23 cellular contexts compared by ENCODE assay signal in the genomic region with DNA sequence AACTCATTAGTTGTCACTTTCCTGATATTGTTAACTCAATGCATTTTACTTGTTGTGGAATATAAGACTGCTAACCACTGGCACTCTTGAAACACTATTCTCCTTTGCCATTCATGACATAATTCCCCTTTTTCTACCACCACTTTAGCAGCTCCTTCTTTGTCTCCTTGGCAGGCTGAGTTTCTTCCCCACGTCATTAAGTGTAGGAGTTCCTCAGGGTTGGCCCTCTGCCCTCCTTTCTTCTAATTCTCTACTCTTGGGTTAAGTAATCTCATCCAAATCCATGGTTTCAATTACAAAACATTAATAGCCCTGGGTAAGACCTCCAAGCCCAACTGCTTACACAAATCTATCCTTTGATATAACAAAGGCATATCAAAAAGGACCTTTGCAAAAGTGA.
A peak's percentile ranks its signal among the peaks of the same experiment; 100 is the strongest.
DNase-seq lines count a peak whose midpoint lies in the region; ATAC-seq and TF ChIP-seq lines count a peak whose summit lies in the region.
"Had no signal": no experiment of that assay in that cellular context is flagged by ENCODE, and none has a peak within 500 bp of the region (broad histone marks: within the 10 kb centered on the region; RNA-seq: fewer than 3 reads in every experiment).

No MANE protein-coding gene starts in this region.

- in situ Hi-C loops in SK-MEL-5 (cut with HindIII; ENCODE audit: low pct_unique_long_range_greater_than_20kb, low sequenced_read_pairs), result no loop called here

- no peaks in the 10 kb centered on the region for H3K9me3 ChIP-seq in Peyer's patch
- H3K9me3 ChIP-seq: thyroid gland had no signal

- no peaks in the 10 kb centered on the region for H3K4me1 ChIP-seq in Peyer's patch
- H3K4me1 ChIP-seq: thyroid gland had no signal

- DNase-seq in GM03348 (ENCODE audit: low spot score), result peak; percentile 7
- DNase-seq in SK-MEL-5 (ENCODE audit: low read depth, low spot score), result peak; percentile 40
- DNase-seq in fibroblast of pulmonary artery (ENCODE audit: low read depth), result peak; percentile 97
- peak; percentile 43 for DNase-seq in retinal pigment epithelial cell (ENCODE audit: low read depth)
- no peak for DNase-seq in Peyer's patch
- no peak for DNase-seq in NCI-H345 treated with DMSO at 0.1 percent for 48 hours (lab: John Stamatoyannopoulos, UW; ENCODE audit: unreplicated experiment)
- DNase-seq: activated CD8-positive, alpha-beta memory T cell treated with anti-CD3 and anti-CD28 coated beads, Interleukin-2, amount 50 U/mL, for 4 hours; effector memory CD4-positive, alpha-beta T cell; NCI-H1048; NCI-H187 treated with DMSO at 0.1 percent for 48 hours; nephron progenitor cell; NK-92 treated with Interleukin-12 subunit alpha and Interleukin-12 subunit beta, amount 100 ng/mL, for 24 hours; thyroid gland had no signal

- no peak for TF ChIP-seq CTCF in fibroblast of pulmonary artery (IDR thresholded peaks at IDR 0.05; ENCODE audit: low read length, missing control alignments)
- no peak for TF ChIP-seq CTCF in retinal pigment epithelial cell (conservative IDR thresholded peaks at IDR 0.05; ENCODE audit: low read depth, low read length)
- no peak for TF ChIP-seq CTCF in Peyer's patch (IDR thresholded peaks at IDR 0.05)

- no peaks in the 10 kb centered on the region for H3K27me3 ChIP-seq in Peyer's patch
- H3K27me3 ChIP-seq: thyroid gland had no signal

- H3K36me3 ChIP-seq in Peyer's patch, result no peaks in the 10 kb centered on the region
- H3K36me3 ChIP-seq: thyroid gland had no signal

- no peak overlapping the region for H3K27ac ChIP-seq in Peyer's patch
- H3K27ac ChIP-seq: KMS-11, SK-N-MC, skin epidermis, thyroid gland had no signal

- no peak for TF ChIP-seq POLR2A in Peyer's patch (IDR thresholded peaks at IDR 0.05)

- no peak for ATAC-seq in GM19328 (IDR thresholded peaks at IDR 0.05; ENCODE audit: unreplicated experiment)
- ATAC-seq: activated naive CD4-positive, alpha-beta T cell treated with anti-CD3 and anti-CD28 coated beads, Interleukin-2, amount 50 U/mL, for 72 hours; activated T-helper 17 cell treated with anti-CD3 and anti-CD28 coated beads, Interleukin-2, amount 50 U/mL, for 72 hours; esophagus mucosa; HCT116; Panc1; stimulated activated memory B cell treated with anti-CD40 and anti-IgM and Interleukin-4, amounts not matched to agents 10 μg/mL and 1 μg/mL and 100 μg/mL, for 72 hours had no signal

- H3K4me3 ChIP-seq in fibroblast of pulmonary artery (replicated peaks; ENCODE audit: low read depth, low read length), result no peak overlapping the region
- H3K4me3 ChIP-seq in retinal pigment epithelial cell (ENCODE audit: low read length), result no peak overlapping the region
- H3K4me3 ChIP-seq in Peyer's patch, result no peak overlapping the region
- H3K4me3 ChIP-seq: SK-N-MC, skin epidermis, thyroid gland had no signal

Comparison
In these comparisons a context has a peak if more than half of its experiments do, and no peak if none do; other contexts are left out.
1. DNase-seq: peak in GM03348 (single experiment), SK-MEL-5 (single experiment), fibroblast of pulmonary artery (single experiment) and retinal pigment epithelial cell (single experiment); none in Peyer's patch (0 of 3) and NCI-H345 treated with DMSO at 0.1 percent for 48 hours (single experiment).